ENCODE assay signal across 9 cellular contexts in genomic region chr17:65830356-65830755, GRCh38.
"Had no signal": no experiment of that assay in that cellular context is flagged by ENCODE, and none has a peak within 500 bp of the region (broad histone marks: within the 10 kb centered on the region; RNA-seq: fewer than 3 reads in every experiment).

No MANE protein-coding gene starts in this region.

- H3K9me3 ChIP-seq: HAP-1 had no signal

- H3K4me3 Mint-ChIP-seq: HFFc6 had no signal

- H3K27ac ChIP-seq: GM23248, KMS-11 had no signal

- H3K36me3 ChIP-seq: HAP-1 had no signal

- H3K27ac Mint-ChIP-seq: HFFc6, IgD-negative memory B cell had no signal

- ATAC-seq: HCT116 had no signal

- H2AFZ ChIP-seq: GM23248 had no signal

- H3K9ac ChIP-seq: GM23248, KMS-11 had no signal

- H3K4me2 ChIP-seq: KMS-11 had no signal

- H3K4me1 ChIP-seq: HAP-1 had no signal

- DNase-seq: GM23248, GOT3, H7, HFFc6, KBM-7 had no signal

- H3K4me3 ChIP-seq: GM23248, HAP-1 had no signal
